22 cellular contexts compared by ENCODE assay signal in genomic region chr2:201441409-201441808, GRCh38. TPM values are rescaled to one million over a fixed set of nuclear protein-coding genes. Genes with fewer than 3 reads are reported as not detected.
A peak's percentile ranks its signal among the peaks of the same experiment; 100 is the strongest.
DNase-seq lines count a peak whose midpoint lies in the region; ATAC-seq, FAIRE-seq and TF ChIP-seq lines count a peak whose summit lies in the region.
"Had no signal": no experiment of that assay in that cellular context is flagged by ENCODE, and none has a peak within 500 bp of the region (broad histone marks: within the 10 kb centered on the region; RNA-seq: fewer than 3 reads in every experiment).

No MANE protein-coding gene starts in this region.

- H3K4me1 ChIP-seq in DOHH2 (ENCODE audit: control insufficient read depth, low read length) = peaks cover 17% of the 10 kb centered on the region
- peaks cover 12% of the 10 kb centered on the region for H3K4me1 ChIP-seq in keratinocyte (ENCODE audit: control insufficient read depth, extremely low read depth, insufficient read depth, low read length)

- H3K79me2 ChIP-seq in DOHH2 (ENCODE audit: control insufficient read depth, low read length) (peaks cover 7% of the 10 kb centered on the region), keratinocyte (ENCODE audit: control insufficient read depth, insufficient read depth, low read length) (peaks cover 28% of the 10 kb centered on the region)

- FAIRE-seq in keratinocyte (lab: Jason Lieb, UNC) = peak; percentile 9
- FAIRE-seq: bronchial epithelial cell, D721Med had no signal

- peak overlapping the region in 1 of 7 donors; percentile 46 for H3K27ac Mint-ChIP-seq in CD14-positive monocyte
- H3K27ac Mint-ChIP-seq: activated CD8-positive, alpha-beta T cell treated with anti-CD3 and anti-CD28 coated beads for 36 hours; endodermal cell; natural killer cell had no signal

- no peaks in the 10 kb centered on the region for H3K9me2 ChIP-seq in DOHH2 (replicated peaks; ENCODE audit: control insufficient read depth, low read length)

- no peak overlapping the region for H3K4me3 Mint-ChIP-seq in CD14-positive monocyte
- H3K4me3 Mint-ChIP-seq: activated CD8-positive, alpha-beta T cell treated with anti-CD3 and anti-CD28 coated beads for 36 hours; endodermal cell; natural killer cell had no signal

- peaks cover 0 to 2% (median 0%) of the 10 kb centered on the region in 7 donors for H3K9me3 Mint-ChIP-seq in CD14-positive monocyte
- H3K9me3 Mint-ChIP-seq: activated CD8-positive, alpha-beta T cell treated with anti-CD3 and anti-CD28 coated beads for 36 hours; endodermal cell; natural killer cell had no signal

- no peaks in the 10 kb centered on the region for H3K36me3 ChIP-seq in DOHH2 (ENCODE audit: control insufficient read depth, low read length)
- H3K36me3 ChIP-seq in keratinocyte (ENCODE audit: control insufficient read depth in 2 of 2, extremely low read depth in 1 of 2, insufficient read depth in 2 of 2, low read length in 2 of 2) = no peaks in the 10 kb centered on the region

- H3K27ac ChIP-seq in DOHH2 (ENCODE audit: low read depth, low read length) = peak overlapping the region; percentile 17; the same call in 1 of the 2 replicates
- H3K27ac ChIP-seq in keratinocyte (ENCODE audit: control insufficient read depth, insufficient read depth, low read length) = no peak overlapping the region
- H3K27ac ChIP-seq: RWPE1 had no signal

- dilution Hi-C loops in keratinocyte (cut with MboI; ENCODE audit: extremely low pct_ligation_motif_present, low sequenced_read_pairs) = no loop called here

- H3K4me2 ChIP-seq in DOHH2 (ENCODE audit: low read length) (peak overlapping the region; percentile 58), keratinocyte (ENCODE audit: control insufficient read depth, extremely low read depth, insufficient read depth, low read depth, low read length) (no peak overlapping the region)

- DNase-seq in keratinocyte (ENCODE audit: low read depth, low spot score) (no peak), CD14-positive monocyte (ENCODE audit: low spot score) (no peak), omental fat pad (ENCODE audit: low spot score) (no peak), NAMALWA (ENCODE audit: low spot score) (no peak)
- DNase-seq: activated CD4-positive, CD25-positive, alpha-beta regulatory T cell treated with anti-CD3 and anti-CD28 coated beads, Interleukin-2, amount 50 U/mL, for 72 hours; activated CD8-positive, alpha-beta T cell treated with anti-CD3 and anti-CD28 coated beads for 36 hours; activated naive CD4-positive, alpha-beta T cell treated with Interleukin-2 at 50 U/mL for 16 hours; activated T-cell treated with anti-CD3 and anti-CD28 coated beads for 4 hours; cortex of kidney; endodermal cell; left colon; natural killer cell; NCI-H2171 treated with DMSO at 0.1 percent for 48 hours; NCI-H526; posterior cingulate gyrus had no signal

- H3K4me3 ChIP-seq in DOHH2 (ENCODE audit: low read length) = peak overlapping the region; percentile 38
- H3K4me3 ChIP-seq in keratinocyte (ENCODE audit: control insufficient read depth in 2 of 3, extremely low read depth in 1 of 3, insufficient read depth in 2 of 3, low read depth in 1 of 3, low read length in 3 of 3) = no peak overlapping the region

- H3K27me3 ChIP-seq in DOHH2 (ENCODE audit: control insufficient read depth, low read length) (no peaks in the 10 kb centered on the region), keratinocyte (ENCODE audit: control insufficient read depth, extremely low read depth, insufficient read depth, low read length) (no peaks in the 10 kb centered on the region)

- intact Hi-C loops in CD14-positive monocyte (cut with micrococcal nuclease) = loop anchor here in 1 of 2 donors (10.0 kb wide), 1 partner anchor 343 kb away; the partner anchor contains the start of gene ALS2

- TF ChIP-seq CTCF in DOHH2 (IDR thresholded peaks at IDR 0.05; ENCODE audit: low read depth, low read length, poor library complexity, severe bottlenecking) = no peak
- no peak for TF ChIP-seq CTCF in keratinocyte (optimal IDR thresholded peaks at IDR 0.05 in 1 of 3, IDR thresholded peaks at IDR 0.05 in 1 of 3, conservative IDR thresholded peaks at IDR 0.05 in 1 of 3; ENCODE audit: extremely low read depth in 1 of 3, insufficient read depth in 2 of 3, low read length in 3 of 3)
- TF ChIP-seq CTCF in CD14-positive monocyte (IDR thresholded peaks at IDR 0.05) = no peak
- TF ChIP-seq CTCF in omental fat pad (IDR thresholded peaks at IDR 0.05) = no peak

- no peaks in the 10 kb centered on the region for H3K27me3 Mint-ChIP-seq in CD14-positive monocyte (ENCODE audit: low read depth in 3 of 3)
- H3K27me3 Mint-ChIP-seq: activated CD8-positive, alpha-beta T cell treated with anti-CD3 and anti-CD28 coated beads for 36 hours had no signal

- no peaks in the 10 kb centered on the region for H3K9me3 ChIP-seq in DOHH2 (ENCODE audit: control insufficient read depth, insufficient read depth, low read length)
- H3K9me3 ChIP-seq in keratinocyte (ENCODE audit: control insufficient read depth, low read depth, low read length) = no peaks in the 10 kb centered on the region

- H3K9me1 ChIP-seq in keratinocyte (ENCODE audit: control insufficient read depth, extremely low read depth, insufficient read depth, low read length) = no peaks in the 10 kb centered on the region

- H2AFZ ChIP-seq in keratinocyte (ENCODE audit: control insufficient read depth, low read length) = no peak overlapping the region

- H3K36me3 Mint-ChIP-seq in CD14-positive monocyte = peaks cover 0 to 6% of the 10 kb centered on the region in 2 donors
- H3K36me3 Mint-ChIP-seq: natural killer cell had no signal

- peaks cover 5% of the 10 kb centered on the region for H3K4me1 Mint-ChIP-seq in CD14-positive monocyte

- H4K20me1 ChIP-seq in DOHH2 (ENCODE audit: control insufficient read depth, insufficient read depth, low read depth, low read length) (no peaks in the 10 kb centered on the region), keratinocyte (ENCODE audit: control insufficient read depth, extremely low read depth, insufficient read depth, low read length) (no peaks in the 10 kb centered on the region)

- peaks cover 6% of the 10 kb centered on the region; the same call in 1 of the 2 replicates for H3F3A ChIP-seq in DOHH2 (ENCODE audit: control insufficient read depth, insufficient read depth)

- ATAC-seq in GM18867 (IDR thresholded peaks at IDR 0.05; ENCODE audit: unreplicated experiment) (peak; percentile 58), HG03095 (IDR thresholded peaks at IDR 0.05; ENCODE audit: unreplicated experiment) (peak; percentile 72), HG03159 (IDR thresholded peaks at IDR 0.05; ENCODE audit: unreplicated experiment) (no peak), omental fat pad (ENCODE audit: low FRiP score) (no peak)
- ATAC-seq: activated CD8-positive, alpha-beta T cell treated with anti-CD3 and anti-CD28 coated beads for 36 hours; left colon; natural killer cell had no signal

- no peak overlapping the region for H3K9ac ChIP-seq in keratinocyte (ENCODE audit: control insufficient read depth, extremely low read depth, insufficient read depth, low read length)

RNA-seq across cellular contexts. Expression of gene TRAK2, which starts 9.8 kb away (rescaled TPM):
- polyA plus RNA-seq in keratinocyte (10.8 to 12.9 TPM (median 12.4 TPM) in 3 replicates), CD14-positive monocyte (10 to 100 TPM; 15.3 to 16.8 TPM)
- 7.4 TPM for polyA plus RNA-seq in keratinocyte (2011; ENCODE audit: low read depth)
- polyA plus RNA-seq in keratinocyte (2011; cell fraction: cytosol; rRNA removed) = 8.7 and 14.4 TPM in 2 replicates
- 11.3 and 13.6 TPM in 2 replicates for polyA plus RNA-seq in keratinocyte (2011; cell fraction: nucleus; rRNA removed)
- 5.3 and 9.9 TPM in 2 replicates for polyA plus RNA-seq in keratinocyte (2012; ENCODE audit: low replicate concordance)
- 8.3 to 32.0 TPM (median 28.9 TPM) in 3 replicates for polyA minus RNA-seq in keratinocyte
- 13.6 TPM for polyA minus RNA-seq in keratinocyte (2011; cell fraction: cytosol; rRNA and poly(A)+ RNA removed)
- 15.8 and 28.0 TPM in 2 replicates for polyA minus RNA-seq in keratinocyte (2011; cell fraction: nucleus; rRNA and poly(A)+ RNA removed)
- 10 to 100 TPM; 37.9 to 73.0 (median 52.9) TPM for total RNA-seq in omental fat pad

RNA-seq across cellular contexts. Expression of gene STRADB, which starts 10.1 kb away (rescaled TPM):
- polyA plus RNA-seq in keratinocyte (6.3 to 14.6 TPM (median 11.1 TPM) in 3 replicates), CD14-positive monocyte (10 to 100 TPM; 22.0 to 25.6 TPM)
- polyA plus RNA-seq in keratinocyte (2011; ENCODE audit: low read depth) = 2.4 TPM
- polyA plus RNA-seq in keratinocyte (2011; cell fraction: cytosol; rRNA removed) = 6.9 and 15.2 TPM in 2 replicates
- 8.5 and 11.9 TPM in 2 replicates for polyA plus RNA-seq in keratinocyte (2011; cell fraction: nucleus; rRNA removed)
- 7.5 and 8.7 TPM in 2 replicates for polyA plus RNA-seq in keratinocyte (2012; ENCODE audit: low replicate concordance)
- 7.9 to 19.5 TPM (median 10.7 TPM) in 3 replicates for polyA minus RNA-seq in keratinocyte
- 13.6 TPM for polyA minus RNA-seq in keratinocyte (2011; cell fraction: cytosol; rRNA and poly(A)+ RNA removed)
- polyA minus RNA-seq in keratinocyte (2011; cell fraction: nucleus; rRNA and poly(A)+ RNA removed) = 3.4 and 10.2 TPM in 2 replicates
- total RNA-seq in omental fat pad = 10 to 100 TPM; 13.0 to 38.3 (median 29.3) TPM

Comparison
In these comparisons a context has a peak if more than half of its experiments do, and no peak if none do; other contexts are left out.
1. ATAC-seq: peak in GM18867 (single experiment) and HG03095 (single experiment); none in HG03159 (single experiment) and omental fat pad (single experiment).